ENCODE assay signal across 1 cellular context in the genomic region with DNA sequence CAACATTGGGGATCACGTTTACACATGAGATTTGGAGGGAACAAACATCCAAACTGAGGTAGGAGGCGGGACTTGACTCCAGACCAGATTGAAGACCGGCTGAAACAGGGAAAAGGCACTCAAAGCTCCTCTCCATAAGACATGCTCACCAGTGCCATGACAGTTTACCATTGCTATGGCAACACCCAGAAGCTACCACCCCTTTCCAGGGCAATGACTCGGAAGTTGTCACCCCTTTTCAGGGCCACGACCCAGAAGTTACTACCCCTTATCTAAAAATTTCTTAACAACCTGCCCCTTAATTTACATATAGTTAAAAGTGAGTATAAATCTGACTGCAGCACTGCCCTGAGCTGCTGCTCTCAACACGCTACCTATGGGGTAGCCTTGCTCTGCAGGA.
TF ChIP-seq lines count a peak whose summit lies in the region.

No MANE protein-coding gene starts in this region.

TF ChIP-seq in K562, 482 proteins besides CTCF, POLR2A, EP300 and RAD21 (continued from another document):
- TF ChIP-seq KAT2B (IDR thresholded peaks at IDR 0.05; ENCODE audit: low read depth, low read length) (no peak), SNRNP70 (optimal IDR thresholded peaks at IDR 0.05; ENCODE audit: low read depth, low read length) (no peak), NR2C1 (IDR thresholded peaks at IDR 0.05) (peak; percentile 76), NR2C1 (tag; IDR thresholded peaks at IDR 0.05) (peak; percentile 81), THAP12 (CRISPR knock-in tag; IDR thresholded peaks at IDR 0.05) (no peak), HIVEP1 (CRISPR knock-in tag; IDR thresholded peaks at IDR 0.05) (no peak), NR2C2 (CRISPR knock-in tag; IDR thresholded peaks at IDR 0.05) (no peak), NR2C2 (tag; IDR thresholded peaks at IDR 0.05) (peak; percentile 45; the same call in 1 of the 2 replicates), GABPA (tag; conservative IDR thresholded peaks at IDR 0.05; ENCODE audit: low read depth) (peak; percentile 52)
